Comparison of ENCODE assay signal across 39 cellular contexts in genomic region chr5:41291323-41291722, GRCh38.
"Had no signal": no experiment of that assay in that cellular context is flagged by ENCODE, and none has a peak within 500 bp of the region (broad histone marks: within the 10 kb centered on the region; RNA-seq: fewer than 3 reads in every experiment).

No MANE protein-coding gene starts in this region.

- H3K4me1 Mint-ChIP-seq: activated CD4-positive, alpha-beta T cell treated with anti-CD3 and anti-CD28 coated beads for 36 hours; activated naive CD8-positive, alpha-beta T cell treated with anti-CD3 and anti-CD28 coated beads for 36 hours; activated T-helper 17 cell treated with anti-CD3 and anti-CD28 coated beads, Interleukin-2, amount 50 U/mL, for 72 hours had no signal

- H3K36me3 Mint-ChIP-seq: activated CD4-positive, alpha-beta memory T cell treated with anti-CD3 and anti-CD28 coated beads for 36 hours; activated naive CD4-positive, alpha-beta T cell treated with anti-CD3 and anti-CD28 coated beads, Interleukin-2, amount 50 U/mL, for 72 hours; activated naive CD8-positive, alpha-beta T cell treated with anti-CD3 and anti-CD28 coated beads for 36 hours had no signal

- H3K27ac Mint-ChIP-seq: activated CD4-positive, alpha-beta memory T cell treated with anti-CD3 and anti-CD28 coated beads for 36 hours; activated CD4-positive, alpha-beta T cell treated with anti-CD3 and anti-CD28 coated beads for 36 hours; activated CD8-positive, alpha-beta T cell treated with anti-CD3 and anti-CD28 coated beads for 36 hours; activated naive CD4-positive, alpha-beta T cell treated with anti-CD3 and anti-CD28 coated beads for 36 hours; activated naive CD4-positive, alpha-beta T cell treated with anti-CD3 and anti-CD28 coated beads, Interleukin-2, amount 50 U/mL, for 72 hours; activated naive CD8-positive, alpha-beta T cell treated with anti-CD3 and anti-CD28 coated beads for 36 hours; activated T-cell treated with anti-CD3 and anti-CD28 coated beads, Interleukin-2, amount 50 U/mL, for 72 hours; activated T-helper 1 cell treated with anti-CD3 and anti-CD28 coated beads, Interleukin-12 subunit alpha, Interleukin-12 subunit beta, Interleukin-2, Interleukin-4 antibody, amounts not matched to agents 30 ng/mL and 10 ng/mL and 1 ng/mL, durations not matched to agents 14 hours and 24 hours and 36 hours; activated T-helper 17 cell treated with anti-CD3 and anti-CD28 coated beads, Interleukin-2, amount 50 U/mL, for 72 hours; T-helper 1 cell treated with Interleukin-12 subunit alpha and Interleukin-12 subunit beta and Interleukin-4 antibody, amounts not matched to agents 30 μg/mL and 1 μg/mL, for 36 hours; T-helper 2 cell treated with Interferon-gamma antibody and Interleukin-4, amounts not matched to agents 5 μg/mL and 100 μg/mL, for 36 hours; WTC11 had no signal

- H3K27me3 ChIP-seq: adrenal gland, body of pancreas, brain microvascular endothelial cell, breast epithelium had no signal

- H3K27ac ChIP-seq: adrenal gland, body of pancreas, brain microvascular endothelial cell, breast epithelium, WERI-Rb-1 had no signal

- H3K9me3 ChIP-seq: adrenal gland, body of pancreas, breast epithelium had no signal

- H3K4me1 ChIP-seq: adrenal gland, body of pancreas, breast epithelium had no signal

- H3K9me3 Mint-ChIP-seq: activated CD4-positive, alpha-beta memory T cell treated with anti-CD3 and anti-CD28 coated beads for 36 hours; activated naive CD4-positive, alpha-beta T cell treated with anti-CD3 and anti-CD28 coated beads for 36 hours; activated T-helper 17 cell treated with anti-CD3 and anti-CD28 coated beads, Interleukin-2, amount 50 U/mL, for 72 hours; T-helper 1 cell treated with Interleukin-12 subunit alpha and Interleukin-12 subunit beta and Interleukin-4 antibody, amounts not matched to agents 30 μg/mL and 1 μg/mL, for 36 hours; T-helper 2 cell treated with Interferon-gamma antibody and Interleukin-4, amounts not matched to agents 5 μg/mL and 100 μg/mL, for 36 hours had no signal

- FAIRE-seq: astrocyte, TTC549 had no signal

- DNase-seq: activated CD4-positive, alpha-beta memory T cell treated with anti-CD3 and anti-CD28 coated beads for 36 hours; activated CD4-positive, alpha-beta T cell treated with anti-CD3 and anti-CD28 coated beads for 1 hour; activated CD4-positive, alpha-beta T cell treated with anti-CD3 and anti-CD28 coated beads for 36 hours; activated CD4-positive, alpha-beta T cell treated with anti-CD3 and anti-CD28 coated beads for 48 hours; activated CD4-positive, alpha-beta T cell treated with anti-CD3 and anti-CD28 coated beads, Interleukin-2, amount 50 U/mL, for 1 hour; activated CD4-positive, alpha-beta T cell treated with anti-CD3 and anti-CD28 coated beads, Interleukin-2, amount 50 U/mL, for 4 hours; activated CD4-positive, CD25-positive, alpha-beta regulatory T cell; activated CD8-positive, alpha-beta memory T cell treated with anti-CD3 and anti-CD28 coated beads, Interleukin-2, amount 50 U/mL, for 4 hours; activated CD8-positive, alpha-beta T cell treated with anti-CD3 and anti-CD28 coated beads for 36 hours; activated effector memory CD4-positive, alpha-beta T cell treated with anti-CD3 and anti-CD28 coated beads, Interleukin-2, amount 50 U/mL, for 16 hours; activated gamma-delta T cell treated with Interleukin-2 at 50 U/mL for 16 hours; activated naive CD4-positive, alpha-beta T cell; activated naive CD4-positive, alpha-beta T cell treated with anti-CD3 and anti-CD28 coated beads for 36 hours; activated naive CD4-positive, alpha-beta T cell treated with anti-CD3 and anti-CD28 coated beads, Interleukin-2, amount 50 U/mL, for 16 hours; activated naive CD8-positive, alpha-beta T cell treated with anti-CD3 and anti-CD28 coated beads for 36 hours; activated T-cell treated with anti-CD3 and anti-CD28 coated beads for 4 hours; activated T-cell treated with anti-CD3 and anti-CD28 coated beads, Interleukin-2, amount 50 U/mL, for 1 hour; activated T-cell treated with anti-CD3 and anti-CD28 coated beads, Interleukin-2, amount 50 U/mL, for 4 hours; activated T-cell treated with anti-CD3 and anti-CD28 coated beads, Interleukin-2, amount 50 U/mL, for 72 hours; adrenal gland; amniotic stem cell; aorta; body of pancreas; brain microvascular endothelial cell; central memory CD4-positive, alpha-beta T cell; T-helper 1 cell; T-helper 2 cell; T-helper 9 cell; WERI-Rb-1 had no signal

- H3K4me3 ChIP-seq: adrenal gland, body of pancreas, breast epithelium had no signal

- H3K27me3 Mint-ChIP-seq: activated CD4-positive, alpha-beta memory T cell treated with anti-CD3 and anti-CD28 coated beads for 36 hours; activated CD4-positive, alpha-beta T cell treated with anti-CD3 and anti-CD28 coated beads for 36 hours; activated CD8-positive, alpha-beta T cell treated with anti-CD3 and anti-CD28 coated beads for 36 hours; activated naive CD8-positive, alpha-beta T cell treated with anti-CD3 and anti-CD28 coated beads for 36 hours; activated T-helper 17 cell treated with anti-CD3 and anti-CD28 coated beads, Interleukin-2, amount 50 U/mL, for 72 hours had no signal

- H3K4me3 Mint-ChIP-seq: activated CD4-positive, alpha-beta memory T cell treated with anti-CD3 and anti-CD28 coated beads for 36 hours; activated CD4-positive, alpha-beta T cell treated with anti-CD3 and anti-CD28 coated beads for 36 hours; activated CD8-positive, alpha-beta T cell treated with anti-CD3 and anti-CD28 coated beads for 36 hours; activated naive CD4-positive, alpha-beta T cell treated with anti-CD3 and anti-CD28 coated beads for 36 hours; activated naive CD8-positive, alpha-beta T cell treated with anti-CD3 and anti-CD28 coated beads for 36 hours; activated T-cell treated with anti-CD3 and anti-CD28 coated beads, Interleukin-2, amount 50 U/mL, for 4 hours; activated T-cell treated with anti-CD3 and anti-CD28 coated beads, Interleukin-2, amount 50 U/mL, for 72 hours; activated T-helper 1 cell treated with anti-CD3 and anti-CD28 coated beads, Interleukin-12 subunit alpha, Interleukin-12 subunit beta, Interleukin-2, Interleukin-4 antibody, amounts not matched to agents 30 ng/mL and 10 ng/mL and 1 ng/mL, durations not matched to agents 14 hours and 24 hours and 36 hours; activated T-helper 17 cell treated with anti-CD3 and anti-CD28 coated beads, Interleukin-2, amount 50 U/mL, for 72 hours; T-helper 1 cell treated with Interleukin-12 subunit alpha and Interleukin-12 subunit beta and Interleukin-4 antibody, amounts not matched to agents 30 μg/mL and 1 μg/mL, for 36 hours; T-helper 2 cell treated with Interferon-gamma antibody and Interleukin-4, amounts not matched to agents 5 μg/mL and 100 μg/mL, for 36 hours; WTC11 had no signal

- H3K36me3 ChIP-seq: adrenal gland, brain microvascular endothelial cell, breast epithelium, WERI-Rb-1 had no signal

- ATAC-seq: activated CD4-positive, alpha-beta T cell treated with anti-CD3 and anti-CD28 coated beads for 36 hours; activated CD4-positive, CD25-positive, alpha-beta regulatory T cell treated with anti-CD3 and anti-CD28 coated beads, Interleukin-2, amount 50 U/mL, for 24 hours; activated CD8-positive, alpha-beta T cell treated with anti-CD3 and anti-CD28 coated beads for 36 hours; activated naive CD4-positive, alpha-beta T cell treated with anti-CD3 and anti-CD28 coated beads, Interleukin-2, amount 50 U/mL, for 72 hours; activated T-cell treated with anti-CD3 and anti-CD28 coated beads, Interleukin-2, amount 50 U/mL, for 4 hours; activated T-cell treated with anti-CD3 and anti-CD28 coated beads, Interleukin-2, amount 50 U/mL, for 72 hours; activated T-helper 17 cell treated with anti-CD3 and anti-CD28 coated beads, Interleukin-2, amount 50 U/mL, for 72 hours; body of pancreas; WTC11 had no signal
